21 cellular contexts compared by ENCODE assay signal in the genomic region with DNA sequence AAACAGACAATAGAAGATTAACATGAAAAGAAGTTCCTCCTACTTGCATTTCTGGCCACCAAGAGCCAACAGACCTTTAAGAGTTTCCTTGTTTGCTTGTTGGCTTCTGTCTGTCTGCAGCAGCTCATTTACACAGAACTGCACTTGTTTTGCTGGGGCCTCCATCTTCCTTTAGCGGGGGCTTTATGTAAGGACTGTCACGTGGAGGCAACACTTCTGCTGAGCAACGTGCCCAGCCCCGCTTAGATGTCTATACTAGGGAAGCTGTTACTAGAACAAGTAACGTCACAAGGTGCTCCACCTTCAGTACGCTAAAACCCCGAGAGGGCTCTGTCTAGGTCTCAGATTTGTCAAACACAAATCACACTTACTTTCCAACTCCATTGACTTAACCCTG.
DNase-seq lines count a peak whose midpoint lies in the region; ATAC-seq and TF ChIP-seq lines count a peak whose summit lies in the region.
"Had no signal": no experiment of that assay in that cellular context is flagged by ENCODE, and none has a peak within 500 bp of the region (broad histone marks: within the 10 kb centered on the region; RNA-seq: fewer than 3 reads in every experiment).

No MANE protein-coding gene starts in this region.

- H3K4me2 ChIP-seq in GM23338: 0 out of 2 replicates have a peak overlapping the region, but pooled peaks have one; percentile 15
- H3K4me2 ChIP-seq in PC-9: no peak overlapping the region

- no peak overlapping the region for H3K4me3 Mint-ChIP-seq in GM23338

- H3K79me2 ChIP-seq in GM23338 (replicated peaks; ENCODE audit: insufficient read depth): no peaks in the 10 kb centered on the region
- H3K79me2 ChIP-seq in PC-9 (ENCODE audit: low read depth): no peaks in the 10 kb centered on the region

- H3K9me2 ChIP-seq in GM23338 (ENCODE audit: insufficient read depth) (no peaks in the 10 kb centered on the region), PC-9 (ENCODE audit: insufficient read depth) (no peaks in the 10 kb centered on the region)

- H3K4me3 ChIP-seq in GM23338: no peak overlapping the region
- no peak overlapping the region for H3K4me3 ChIP-seq in upper lobe of right lung
- no peak overlapping the region for H3K4me3 ChIP-seq in PC-9
- H3K4me3 ChIP-seq: GM23248, MG63, SJSA1 had no signal

- peaks cover 10% of the 10 kb centered on the region; the same call in 1 of the 2 replicates for H3K4me1 ChIP-seq in GM23338 (ENCODE audit: insufficient read depth)
- H3K4me1 ChIP-seq in upper lobe of right lung: no peaks in the 10 kb centered on the region
- H3K4me1 ChIP-seq in PC-9 (replicated peaks; ENCODE audit: insufficient read depth): no peaks in the 10 kb centered on the region
- H3K4me1 ChIP-seq: BE2C, SJSA1 had no signal

- no peak overlapping the region for H3K27ac Mint-ChIP-seq in GM23338

- no peaks in the 10 kb centered on the region for H3K36me3 ChIP-seq in GM23338 (ENCODE audit: insufficient read depth)
- no peaks in the 10 kb centered on the region for H3K36me3 ChIP-seq in upper lobe of right lung
- no peaks in the 10 kb centered on the region for H3K36me3 ChIP-seq in PC-9 (ENCODE audit: low read depth)
- H3K36me3 ChIP-seq: BE2C, MG63, SJSA1 had no signal

- H3K27me3 Mint-ChIP-seq in GM23338 (ENCODE audit: insufficient read depth, low read depth, poor library complexity): peaks cover 6% of the 10 kb centered on the region

- H3K9me3 Mint-ChIP-seq in GM23338: no peaks in the 10 kb centered on the region

- BruUV-seq in PC-9 (replicated peaks; lab: Mats Ljungman, UMichigan): no TSS peak

- TF ChIP-seq CTCF in GM23338 (conservative IDR thresholded peaks at IDR 0.05; ENCODE audit: low read depth in 2 of 2): no peak
- TF ChIP-seq CTCF in upper lobe of right lung (IDR thresholded peaks at IDR 0.05): no peak
- no peak for TF ChIP-seq CTCF in PC-9 (conservative IDR thresholded peaks at IDR 0.05)

- H2AFZ ChIP-seq in GM23338 (peak overlapping the region; percentile 6; the same call in 1 of the 2 replicates), PC-9 (no peak overlapping the region)
- H2AFZ ChIP-seq: GM23248 had no signal

- no peak for DNase-seq in GM23338 (ENCODE audit: low spot score)
- DNase-seq in NCI-H2196 treated with DMSO at 0.1 percent for 48 hours (lab: John Stamatoyannopoulos, UW; ENCODE audit: unreplicated experiment): peak; percentile 17
- DNase-seq in islet precursor cell: peak; percentile 55
- DNase-seq in upper lobe of right lung: peak; percentile 3
- no peak for DNase-seq in PC-9
- DNase-seq in NCI-H524 (lab: John Stamatoyannopoulos, UW): no peak
- DNase-seq: BE2C, Calu3, GM23248, HCEC 1CT, IMR-90, KG1, MG63, NCI-H1105 treated with DMSO at 0.1 percent for 48 hours, NCI-H146, NCI-H1930, NCI-H526 treated with DMSO at 0.1 percent for 48 hours, Right ventricle myocardium superior, RPMI8226 had no signal

- no peaks in the 10 kb centered on the region for H3K9me3 ChIP-seq in upper lobe of right lung
- no peaks in the 10 kb centered on the region for H3K9me3 ChIP-seq in PC-9 (ENCODE audit: insufficient read depth, low read depth)
- H3K9me3 ChIP-seq: BE2C, MG63, SJSA1 had no signal

- no peak for ATAC-seq in GM23338
- no peak for ATAC-seq in upper lobe of right lung
- no peak for ATAC-seq in HG03432 (IDR thresholded peaks at IDR 0.05; ENCODE audit: unreplicated experiment)

- intact Hi-C loops in upper lobe of right lung (cut with DNase I) (no loop called here), PC-9 (cut with micrococcal nuclease; ENCODE audit: unreplicated experiment) (no loop called here)

- H4K20me1 ChIP-seq in GM23338 (replicated peaks; ENCODE audit: insufficient read depth): no peaks in the 10 kb centered on the region
- no peaks in the 10 kb centered on the region for H4K20me1 ChIP-seq in PC-9 (ENCODE audit: insufficient read depth)

- H3K36me3 Mint-ChIP-seq in GM23338 (ENCODE audit: low read depth): no peaks in the 10 kb centered on the region; the same call in 2 of the 3 replicates

- H3K27ac ChIP-seq in GM23338 (ENCODE audit: low read depth) (no peak overlapping the region), upper lobe of right lung (no peak overlapping the region), PC-9 (no peak overlapping the region)
- H3K27ac ChIP-seq: GM23248, SJSA1 had no signal

- H3K4me1 Mint-ChIP-seq in GM23338: peaks cover 21% of the 10 kb centered on the region

- POLR2A ChIA-PET in PC-9 (lab: Charles Lee; ENCODE audit: unreplicated experiment): interaction anchor here (0.5 kb wide), 1 partner anchor 1172 kb away, joined by 5 read pairs; no protein-coding TSS in a partner anchor

- no peaks in the 10 kb centered on the region for H3F3A ChIP-seq in GM23338 (replicated peaks; ENCODE audit: low read depth)
- H3F3A ChIP-seq in PC-9 (ENCODE audit: insufficient read depth, low read depth): no peaks in the 10 kb centered on the region

- CTCF ChIA-PET in PC-9 (lab: Charles Lee): no interaction called here

- no peaks in the 10 kb centered on the region for H3K27me3 ChIP-seq in GM23338 (ENCODE audit: insufficient read depth)
- H3K27me3 ChIP-seq in upper lobe of right lung: peaks cover 17% of the 10 kb centered on the region
- H3K27me3 ChIP-seq in PC-9 (ENCODE audit: insufficient read depth, low read depth): peaks cover 98% of the 10 kb centered on the region
- H3K27me3 ChIP-seq: BE2C had no signal

TF ChIP-seq in GM23338, 12 proteins besides CTCF, POLR2A, EP300 and RAD21 (continues in another document):
- TF ChIP-seq ZNF114 (CRISPR knock-in tag; IDR thresholded peaks at IDR 0.05): no peak
- no peak for TF ChIP-seq JUNB (IDR thresholded peaks at IDR 0.05; ENCODE audit: unreplicated experiment)
- TF ChIP-seq STAT1 (IDR thresholded peaks at IDR 0.05; ENCODE audit: unreplicated experiment): no peak
- TF ChIP-seq, protein P1, sequence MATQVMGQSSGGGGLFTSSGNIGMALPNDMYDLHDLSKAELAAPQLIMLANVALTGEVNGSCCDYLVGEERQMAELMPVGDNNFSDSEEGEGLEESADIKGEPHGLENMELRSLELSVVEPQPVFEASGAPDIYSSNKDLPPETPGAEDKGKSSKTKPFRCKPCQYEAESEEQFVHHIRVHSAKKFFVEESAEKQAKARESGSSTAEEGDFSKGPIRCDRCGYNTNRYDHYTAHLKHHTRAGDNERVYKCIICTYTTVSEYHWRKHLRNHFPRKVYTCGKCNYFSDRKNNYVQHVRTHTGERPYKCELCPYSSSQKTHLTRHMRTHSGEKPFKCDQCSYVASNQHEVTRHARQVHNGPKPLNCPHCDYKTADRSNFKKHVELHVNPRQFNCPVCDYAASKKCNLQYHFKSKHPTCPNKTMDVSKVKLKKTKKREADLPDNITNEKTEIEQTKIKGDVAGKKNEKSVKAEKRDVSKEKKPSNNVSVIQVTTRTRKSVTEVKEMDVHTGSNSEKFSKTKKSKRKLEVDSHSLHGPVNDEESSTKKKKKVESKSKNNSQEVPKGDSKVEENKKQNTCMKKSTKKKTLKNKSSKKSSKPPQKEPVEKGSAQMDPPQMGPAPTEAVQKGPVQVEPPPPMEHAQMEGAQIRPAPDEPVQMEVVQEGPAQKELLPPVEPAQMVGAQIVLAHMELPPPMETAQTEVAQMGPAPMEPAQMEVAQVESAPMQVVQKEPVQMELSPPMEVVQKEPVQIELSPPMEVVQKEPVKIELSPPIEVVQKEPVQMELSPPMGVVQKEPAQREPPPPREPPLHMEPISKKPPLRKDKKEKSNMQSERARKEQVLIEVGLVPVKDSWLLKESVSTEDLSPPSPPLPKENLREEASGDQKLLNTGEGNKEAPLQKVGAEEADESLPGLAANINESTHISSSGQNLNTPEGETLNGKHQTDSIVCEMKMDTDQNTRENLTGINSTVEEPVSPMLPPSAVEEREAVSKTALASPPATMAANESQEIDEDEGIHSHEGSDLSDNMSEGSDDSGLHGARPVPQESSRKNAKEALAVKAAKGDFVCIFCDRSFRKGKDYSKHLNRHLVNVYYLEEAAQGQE (IDR thresholded peaks at IDR 0.05; ENCODE audit: unreplicated experiment): no peak
- no peak for TF ChIP-seq POLR2AphosphoS5 (IDR thresholded peaks at IDR 0.05; ENCODE audit: low read depth)
- no peak for TF ChIP-seq EZH2phosphoT487 (IDR thresholded peaks at IDR 0.05; ENCODE audit: unreplicated experiment)
- no peak for TF ChIP-seq NANOG (IDR thresholded peaks at IDR 0.05; ENCODE audit: borderline replicate concordance)
- TF ChIP-seq ZNF331 (CRISPR knock-in tag; IDR thresholded peaks at IDR 0.05; ENCODE audit: low read depth): no peak
- no peak for TF ChIP-seq EZH2 (IDR thresholded peaks at IDR 0.05; ENCODE audit: low read depth, unreplicated experiment)
- TF ChIP-seq CREB1 (CRISPR knock-in tag; IDR thresholded peaks at IDR 0.05; ENCODE audit: low read depth): no peak
- TF ChIP-seq, protein P2, sequence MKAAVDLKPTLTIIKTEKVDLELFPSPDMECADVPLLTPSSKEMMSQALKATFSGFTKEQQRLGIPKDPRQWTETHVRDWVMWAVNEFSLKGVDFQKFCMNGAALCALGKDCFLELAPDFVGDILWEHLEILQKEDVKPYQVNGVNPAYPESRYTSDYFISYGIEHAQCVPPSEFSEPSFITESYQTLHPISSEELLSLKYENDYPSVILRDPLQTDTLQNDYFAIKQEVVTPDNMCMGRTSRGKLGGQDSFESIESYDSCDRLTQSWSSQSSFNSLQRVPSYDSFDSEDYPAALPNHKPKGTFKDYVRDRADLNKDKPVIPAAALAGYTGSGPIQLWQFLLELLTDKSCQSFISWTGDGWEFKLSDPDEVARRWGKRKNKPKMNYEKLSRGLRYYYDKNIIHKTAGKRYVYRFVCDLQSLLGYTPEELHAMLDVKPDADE (IDR thresholded peaks at IDR 0.05): no peak

Comparison
In these comparisons a context has a peak if more than half of its experiments do, and no peak if none do; other contexts are left out.
1. DNase-seq: peak in NCI-H2196 treated with DMSO at 0.1 percent for 48 hours (single experiment), islet precursor cell (single experiment) and upper lobe of right lung (single experiment); none in GM23338 (single experiment), PC-9 (0 of 2) and NCI-H524 (0 of 2).